Comparison of ENCODE assay signal across 15 cellular contexts in genomic region chr2:166411473-166412230, GRCh38. TPM values are rescaled to one million over a fixed set of nuclear protein-coding genes. Genes with fewer than 3 reads are reported as not detected.
DNase-seq lines count a peak whose midpoint lies in the region; ATAC-seq, FAIRE-seq and TF ChIP-seq lines count a peak whose summit lies in the region.
"Had no signal": no experiment of that assay in that cellular context is flagged by ENCODE, and none has a peak within 500 bp of the region (broad histone marks: within the 10 kb centered on the region; RNA-seq: fewer than 3 reads in every experiment).

No MANE protein-coding gene starts in this region.

- H3K79me2 ChIP-seq in H1 (ENCODE audit: control insufficient read depth in 1 of 2, insufficient read depth in 2 of 2, low read length in 2 of 2) = no peaks in the 10 kb centered on the region

- ATAC-seq in RWPE2 (ENCODE audit: low read depth) = peak; percentile 80
- ATAC-seq in GM21576 (IDR thresholded peaks at IDR 0.05; ENCODE audit: unreplicated experiment) = no peak
- ATAC-seq in T-cell (replicated peaks in 1 of 4) = no peak
- ATAC-seq: T-helper 17 cell had no signal

- TF ChIP-seq RAD21 in H1 (IDR thresholded peaks at IDR 0.05 in 1 of 2, conservative IDR thresholded peaks at IDR 0.05 in 1 of 2; ENCODE audit: low read depth in 2 of 2, low read length in 2 of 2) = no peak

- H3K56ac ChIP-seq in H1 (replicated peaks; ENCODE audit: insufficient read length, low read depth, low read length) = no peak overlapping the region

- CTCF ChIA-PET in H1 (lab: Charles Lee; ENCODE audit: partially characterized antibody) = no interaction called here
- CTCF ChIA-PET in T-cell (lab: Charles Lee) = no interaction called here

- no peaks in the 10 kb centered on the region for H3K27me3 ChIP-seq in RWPE2 (ENCODE audit: insufficient read depth, poor library complexity, severe bottlenecking)
- no peaks in the 10 kb centered on the region for H3K27me3 ChIP-seq in H1 (replicated peaks in 1 of 4; ENCODE audit: control insufficient read depth in 3 of 4, extremely low read depth in 1 of 4, insufficient read depth in 3 of 4, low read length in 3 of 4)

- H4K5ac ChIP-seq in H1 (ENCODE audit: insufficient read length, low read depth, low read length) = no peak overlapping the region

- peak overlapping the region in 1 of 3 experiments; percentile 23 for H3K4me3 Mint-ChIP-seq in nephron
- no peak overlapping the region for H3K4me3 Mint-ChIP-seq in T-cell
- H3K4me3 Mint-ChIP-seq: T-helper 17 cell had no signal

- H3K36me3 ChIP-seq in RWPE2 (ENCODE audit: low read depth) = no peaks in the 10 kb centered on the region
- H3K36me3 ChIP-seq in H1 (ENCODE audit: control insufficient read depth in 2 of 4, insufficient read depth in 4 of 4, low read length in 3 of 4) = no peaks in the 10 kb centered on the region

- peak; percentile 36 for FAIRE-seq in H1 (lab: Jason Lieb, UNC)

- H3K36me3 Mint-ChIP-seq in nephron (ENCODE audit: low read depth) (no peaks in the 10 kb centered on the region), T-cell (no peaks in the 10 kb centered on the region)

- H3K4me1 Mint-ChIP-seq in nephron (peaks cover 10% of the 10 kb centered on the region), T-cell (no peaks in the 10 kb centered on the region)
- H3K4me1 Mint-ChIP-seq: T-helper 17 cell had no signal

- no peak overlapping the region for H3K4me2 ChIP-seq in H1 (ENCODE audit: insufficient read depth in 1 of 2, low read depth in 2 of 2, low read length in 2 of 2)

- 83% methylated on average over 6 of the region's 6 CpGs; no CpG with 5 or more reads in 1 of the 2 experiments for WGBS in H1 (ENCODE audit: extremely low coverage in 1 of 2, insufficient coverage in 1 of 2, insufficient read length in 1 of 2, insufficient replicate concordance in 2 of 2, low coverage in 1 of 2, low lambda C conversion rate in 2 of 2, missing lambda C conversion rate in 1 of 2), 2 experiments

- no peak overlapping the region for H2BK12ac ChIP-seq in H1 (ENCODE audit: low read depth, low read length)

- H4K91ac ChIP-seq in H1 (replicated peaks; ENCODE audit: insufficient read length, low read length) = no peak overlapping the region

- H3K23me2 ChIP-seq in H1 (ENCODE audit: low read depth, low read length) = no peaks in the 10 kb centered on the region

- TF ChIP-seq CTCF in RWPE2 (IDR thresholded peaks at IDR 0.05; ENCODE audit: poor library complexity, severe bottlenecking) (no peak), H1 (IDR thresholded peaks at IDR 0.05; ENCODE audit: control extremely low read depth in 1 of 3, insufficient read depth in 1 of 3, low read depth in 1 of 3, low read length in 3 of 3) (no peak), nephron (IDR thresholded peaks at IDR 0.05; ENCODE audit: unreplicated experiment in 3 of 3) (no peak)

- DNase-seq in ELR (ENCODE audit: low read depth) (peak; percentile 84), RWPE2 (ENCODE audit: low spot score) (no peak), H1 (ENCODE audit: low read depth in 1 of 2, low spot score in 2 of 2) (no peak), GM03348 (ENCODE audit: low spot score) (no peak), T-cell (no peak)
- DNase-seq in stimulated activated naive CD4-positive, alpha-beta T cell treated with Interleukin-2 at 50 U/mL for 16 hours (lab: John Stamatoyannopoulos, UW) = no peak
- DNase-seq: activated CD4-positive, alpha-beta T cell treated with anti-CD3 and anti-CD28 coated beads, Interleukin-2, amount 50 U/mL, for 4 hours; erythroblast; Kasumi-1; retina; T-helper 17 cell had no signal

- no peak overlapping the region; a peak in 1 of 7 replicates for H3K9ac ChIP-seq in H1 (replicated peaks in 1 of 4; ENCODE audit: extremely low read depth in 1 of 4, low read depth in 3 of 4, low read length in 3 of 4)

- no peak overlapping the region for H3K18ac ChIP-seq in H1 (ENCODE audit: extremely low read depth, low read length)

- H3K27ac ChIP-seq in RWPE2 (ENCODE audit: poor library complexity, severe bottlenecking) = peak overlapping the region; percentile 94
- no peak overlapping the region for H3K27ac ChIP-seq in H1 (ENCODE audit: low read depth, low read length)
- H3K27ac ChIP-seq: C4-2B had no signal

- no peaks in the 10 kb centered on the region for H3K79me1 ChIP-seq in H1 (ENCODE audit: low read depth, low read length)

- H3K27ac Mint-ChIP-seq in nephron = peak overlapping the region; percentile 74 to 90 (median 87)
- no peak overlapping the region for H3K27ac Mint-ChIP-seq in T-cell
- H3K27ac Mint-ChIP-seq: activated T-helper 2 cell treated with anti-CD3 and anti-CD28 coated beads, Interferon-gamma antibody, Interleukin-2, Interleukin-4, amounts not matched to agents 10 μg/mL and 5 μg/mL and 100 μg/mL, durations not matched to agents 14 hours and 24 hours and 36 hours; T-helper 17 cell had no signal

- peaks cover 32% of the 10 kb centered on the region for H3K4me1 ChIP-seq in RWPE2 (ENCODE audit: insufficient read depth, poor library complexity, severe bottlenecking)
- no peaks in the 10 kb centered on the region for H3K4me1 ChIP-seq in H1 (replicated peaks in 1 of 4; ENCODE audit: control insufficient read depth in 3 of 4, insufficient read depth in 4 of 4, low read length in 3 of 4)

- H3K14ac ChIP-seq in H1 (ENCODE audit: insufficient read length) = no peak overlapping the region

- no peak overlapping the region for H2BK15ac ChIP-seq in H1 (ENCODE audit: low read length)

- no peak overlapping the region for H3K4ac ChIP-seq in H1 (replicated peaks; ENCODE audit: insufficient read length, low read depth, low read length)

- H2BK20ac ChIP-seq in H1 (ENCODE audit: low read length) = no peak overlapping the region

- POLR2A ChIA-PET in H1 (lab: Charles Lee; ENCODE audit: partially characterized antibody) (no interaction called here), T-cell (lab: Charles Lee) (no interaction called here)

- no peaks in the 10 kb centered on the region for H4K20me1 ChIP-seq in H1 (replicated peaks in 1 of 2; ENCODE audit: control insufficient read depth in 1 of 2, insufficient read depth in 2 of 2, low read length in 2 of 2)

- TF ChIP-seq EP300 in H1 (IDR thresholded peaks at IDR 0.05; ENCODE audit: borderline replicate concordance in 1 of 2, low read depth in 2 of 2, low read length in 2 of 2) = no peak

- no peaks in the 10 kb centered on the region for H3K9me3 ChIP-seq in RWPE2 (ENCODE audit: severe bottlenecking)
- no peaks in the 10 kb centered on the region for H3K9me3 ChIP-seq in H1 (ENCODE audit: insufficient read depth in 2 of 2, low read depth in 1 of 2, low read length in 1 of 2)

- 0 out of 2 replicates have a peak overlapping the region, but pooled peaks have one; percentile 61 for H2AK5ac ChIP-seq in H1 (ENCODE audit: low read depth, low read length)

- H3K9me3 Mint-ChIP-seq in nephron = no peaks in the 10 kb centered on the region
- H3K9me3 Mint-ChIP-seq in T-cell = no peaks in the 10 kb centered on the region
- H3K9me3 Mint-ChIP-seq: activated T-helper 2 cell treated with anti-CD3 and anti-CD28 coated beads, Interferon-gamma antibody, Interleukin-2, Interleukin-4, amounts not matched to agents 10 μg/mL and 5 μg/mL and 100 μg/mL, durations not matched to agents 14 hours and 24 hours and 36 hours had no signal

- H4K8ac ChIP-seq in H1 (ENCODE audit: extremely low read depth, insufficient read depth, low read length) = no peak overlapping the region

- TF ChIP-seq POLR2A in H1 (IDR thresholded peaks at IDR 0.05; ENCODE audit: control extremely low read depth in 1 of 2, low read depth in 2 of 2, low read length in 2 of 2) = no peak

- no peak overlapping the region for H3K23ac ChIP-seq in H1 (ENCODE audit: insufficient read length)

- H3K4me3 ChIP-seq in RWPE2 (ENCODE audit: severe bottlenecking) (no peak overlapping the region), H1 (ENCODE audit: extremely low read depth in 1 of 4, insufficient read depth in 2 of 4, low read depth in 3 of 4, low read length in 4 of 4) (no peak overlapping the region)

- no peak overlapping the region for H2BK5ac ChIP-seq in H1 (ENCODE audit: low read depth, low read length)

- peak overlapping the region; percentile 34; the same call in 1 of the 2 replicates for H2AFZ ChIP-seq in H1 (ENCODE audit: low read length)

- H2BK120ac ChIP-seq in H1 (replicated peaks; ENCODE audit: low read depth, low read length) = no peak overlapping the region

- H3K27me3 Mint-ChIP-seq in nephron (ENCODE audit: low read depth) (no peaks in the 10 kb centered on the region), T-cell (no peaks in the 10 kb centered on the region)
- H3K27me3 Mint-ChIP-seq: T-helper 17 cell had no signal

TF ChIP-seq in H1, 55 proteins besides CTCF, POLR2A, EP300 and RAD21:
- TF ChIP-seq MAFK (IDR thresholded peaks at IDR 0.05; ENCODE audit: low read depth, low read length) (0 out of 2 replicates have a peak, but pooled peaks have one; percentile 3), NRF1 (IDR thresholded peaks at IDR 0.05; ENCODE audit: low read depth, low read length) (no peak)

RNA-seq across cellular contexts. Expression of gene SCN9A, which starts 35.9 kb away (rescaled TPM):
- 6.1 and 6.2 TPM in 2 replicates for total RNA-seq in H1 (2021; fragmentation: NEBNext Ultra II Directional; extraction: Animal tissue kit (Norgen Biotek cat#: 25700))
- polyA plus RNA-seq in H1 (2011; rRNA removed) = 1.6 and 2.0 TPM in 2 replicates
- polyA plus RNA-seq in H1 (2011; cell fraction: cytosol; rRNA removed) = 2.3 TPM
- polyA plus RNA-seq in H1 (2011; cell fraction: nucleus; rRNA removed) = 4.0 TPM
- polyA plus RNA-seq in H1 (2012, experiment 1 of 2) = 1.0 to 4.0 TPM (median 2.1 TPM) in 4 replicates
- polyA plus RNA-seq in H1 (2012, experiment 2 of 2) = 0.18 TPM
- polyA plus RNA-seq in H1 (2013, experiment 1 of 2) = 6.0 TPM
- polyA plus RNA-seq in H1 (2013, experiment 2 of 2) = 5.2 TPM
- 13.7 and 15.7 TPM in 2 replicates for polyA minus RNA-seq in H1 (2011; rRNA and poly(A)+ RNA removed)
- polyA minus RNA-seq in H1 (2011; cell fraction: cytosol; rRNA and poly(A)+ RNA removed) = 4.3 TPM
- polyA minus RNA-seq in H1 (2011; cell fraction: nucleus; rRNA and poly(A)+ RNA removed) = 17.8 TPM
- total RNA-seq in T-cell = under 1 TPM; 0.03 to 0.75 (median 0.06) TPM
- total RNA-seq: activated T-helper 2 cell treated with anti-CD3 and anti-CD28 coated beads, Interferon-gamma antibody, Interleukin-2, Interleukin-4, amounts not matched to agents 10 μg/mL and 5 μg/mL and 100 μg/mL, durations not matched to agents 14 hours and 24 hours and 36 hours had no signal

Comparison
In these comparisons a context has a peak if more than half of its experiments do, and no peak if none do; other contexts are left out.
1. H3K27ac Mint-ChIP-seq: peak in nephron (3 of 3); none in T-cell (0 of 2).